18 cellular contexts compared by ENCODE assay signal in genomic region chr9:102514541-102514940, GRCh38.
A peak's percentile ranks its signal among the peaks of the same experiment; 100 is the strongest.
DNase-seq lines count a peak whose midpoint lies in the region; ATAC-seq and TF ChIP-seq lines count a peak whose summit lies in the region.
"Had no signal": no experiment of that assay in that cellular context is flagged by ENCODE, and none has a peak within 500 bp of the region (broad histone marks: within the 10 kb centered on the region; RNA-seq: fewer than 3 reads in every experiment).

No MANE protein-coding gene starts in this region.

- no peak for TF ChIP-seq POLR2A in prostate gland (IDR thresholded peaks at IDR 0.05)

- no peak for TF ChIP-seq CTCF in prostate gland (IDR thresholded peaks at IDR 0.05)

- H3K9me3 ChIP-seq in prostate gland = no peaks in the 10 kb centered on the region

- no peak overlapping the region for H3K27ac ChIP-seq in prostate gland
- H3K27ac ChIP-seq: SK-N-MC had no signal

- DNase-seq in NCI-H1436 (lab: John Stamatoyannopoulos, UW) = peak; percentile 15
- no peak for DNase-seq in NCI-H1436 treated with DMSO at 0.1 percent for 48 hours (lab: John Stamatoyannopoulos, UW)
- DNase-seq in HT1080 (ENCODE audit: low read depth) = peak; percentile 15
- DNase-seq in NCI-H748 (lab: John Stamatoyannopoulos, UW; ENCODE audit: unreplicated experiment) = peak; percentile 78
- peak; percentile 25 for DNase-seq in prostate gland (ENCODE audit: low spot score)
- no peak for DNase-seq in NCI-H774 (lab: John Stamatoyannopoulos, UW)
- DNase-seq: 8988T; CD4-positive, alpha-beta memory T cell; GDM1; Kasumi-1; NCI-H1417; NCI-H446; NCI-H82; Right ventricle myocardium superior had no signal

- no peaks in the 10 kb centered on the region for H3K27me3 ChIP-seq in prostate gland (replicated peaks; ENCODE audit: insufficient read depth)

- no peaks in the 10 kb centered on the region for H3K36me3 ChIP-seq in prostate gland

- ATAC-seq in HG02970 (IDR thresholded peaks at IDR 0.05; ENCODE audit: low FRiP score, unreplicated experiment) = no peak
- no peak for ATAC-seq in HG03095 (IDR thresholded peaks at IDR 0.05; ENCODE audit: unreplicated experiment)
- ATAC-seq: GM12878 had no signal

- H3K4me3 ChIP-seq in prostate gland = no peak overlapping the region
- H3K4me3 ChIP-seq: GM12878, SK-N-MC had no signal

- 54% methylated on average over 9 of the region's 9 CpGs for WGBS in prostate gland

- intact Hi-C loops in prostate gland (cut with DNase I) = no loop called here

- no peaks in the 10 kb centered on the region for H3K4me1 ChIP-seq in prostate gland (replicated peaks)

Comparison
In these comparisons a context has a peak if more than half of its experiments do, and no peak if none do; other contexts are left out.
1. DNase-seq: peak in NCI-H1436 (single experiment), HT1080 (single experiment), NCI-H748 (single experiment) and prostate gland (single experiment); none in NCI-H1436 treated with DMSO at 0.1 percent for 48 hours (single experiment) and NCI-H774 (single experiment).